In genomic region chr9:131609116-131609830, GRCh38 we compare ENCODE assay signal across 8 cellular contexts.
DNase-seq lines count a peak whose midpoint lies in the region; ATAC-seq and TF ChIP-seq lines count a peak whose summit lies in the region.

No MANE protein-coding gene starts in this region.

- H3K4me3 ChIP-seq in thyroid gland (replicated peaks in 1 of 3), result no peak overlapping the region

- ATAC-seq in GM18870 (IDR thresholded peaks at IDR 0.05; ENCODE audit: unreplicated experiment) (no peak), GM18867 (IDR thresholded peaks at IDR 0.05; ENCODE audit: unreplicated experiment) (no peak)

- H3K4me1 ChIP-seq in thyroid gland, result peaks cover 19 to 26% of the 10 kb centered on the region in 2 donors

- no peak for TF ChIP-seq CTCF in thyroid gland (IDR thresholded peaks at IDR 0.05)

- no peak for TF ChIP-seq EP300 in Ishikawa (IDR thresholded peaks at IDR 0.05; ENCODE audit: borderline replicate concordance)

- 38 to 56% methylated on average over 14 of the region's 14 CpGs for WGBS in thyroid gland, 2 donors

- no peak for TF ChIP-seq RAD21 in Ishikawa (IDR thresholded peaks at IDR 0.05; ENCODE audit: low read depth)

- intact Hi-C loops in thyroid gland (cut with DNase I), result loop anchor here (5.0 kb wide), 2 partner anchors 88 to 128 kb away; no protein-coding TSS in a partner anchor

- peak overlapping the region; percentile 85 to 92 (median 89) for H3K27ac ChIP-seq in thyroid gland

- no peaks in the 10 kb centered on the region for H3K36me3 ChIP-seq in thyroid gland

- no peaks in the 10 kb centered on the region for H3K9me3 ChIP-seq in thyroid gland

- DNase-seq in cerebellum (ENCODE audit: low spot score), result peak; percentile 81
- peak; percentile 18 for DNase-seq in kidney glomerular epithelial cell (lab: John Stamatoyannopoulos, UW)
- peak; percentile 35 to 70 for DNase-seq in thyroid gland
- DNase-seq in KG1 (lab: John Stamatoyannopoulos, UW), result no peak
- no peak for DNase-seq in activated T-cell treated with anti-CD3 and anti-CD28 coated beads, Interleukin-2, amount 50 U/mL, for 1 hour

- TF ChIP-seq POLR2A in thyroid gland (IDR thresholded peaks at IDR 0.05), result no peak

- no peaks in the 10 kb centered on the region for H3K27me3 ChIP-seq in thyroid gland

TF ChIP-seq in Ishikawa, 13 proteins besides CTCF, POLR2A, EP300 and RAD21:
- TF ChIP-seq FOXM1 (IDR thresholded peaks at IDR 0.05; ENCODE audit: borderline replicate concordance, low read depth), result no peak
- no peak for TF ChIP-seq MAX (IDR thresholded peaks at IDR 0.05)
- no peak for TF ChIP-seq USF1 (IDR thresholded peaks at IDR 0.05)
- TF ChIP-seq YY1 (IDR thresholded peaks at IDR 0.05; ENCODE audit: low read depth), result no peak
- no peak for TF ChIP-seq REST (IDR thresholded peaks at IDR 0.05; ENCODE audit: low read depth)
- no peak for TF ChIP-seq CREB1 (IDR thresholded peaks at IDR 0.05; ENCODE audit: low read depth)
- TF ChIP-seq TCF12 (IDR thresholded peaks at IDR 0.05; ENCODE audit: low read depth), result no peak
- no peak for TF ChIP-seq EGR1 (IDR thresholded peaks at IDR 0.05)
- no peak for TF ChIP-seq TAF1 (IDR thresholded peaks at IDR 0.05; ENCODE audit: low read depth)
- TF ChIP-seq TEAD4 (IDR thresholded peaks at IDR 0.05), result 0 out of 2 replicates have a peak, but pooled peaks have one; percentile 17
- TF ChIP-seq CEBPB (IDR thresholded peaks at IDR 0.05), result no peak
- 0 out of 2 replicates have a peak, but pooled peaks have one; percentile 14 for TF ChIP-seq NFIC (IDR thresholded peaks at IDR 0.05)

Comparison
In these comparisons a context has a peak if more than half of its experiments do, and no peak if none do; other contexts are left out.
1. DNase-seq: peak in cerebellum (single experiment), kidney glomerular epithelial cell (single experiment) and thyroid gland (2 of 2); none in KG1 (single experiment) and activated T-cell treated with anti-CD3 and anti-CD28 coated beads, Interleukin-2, amount 50 U/mL, for 1 hour (single experiment).